ENCODE assay signal across 4 cellular contexts in the genomic region with DNA sequence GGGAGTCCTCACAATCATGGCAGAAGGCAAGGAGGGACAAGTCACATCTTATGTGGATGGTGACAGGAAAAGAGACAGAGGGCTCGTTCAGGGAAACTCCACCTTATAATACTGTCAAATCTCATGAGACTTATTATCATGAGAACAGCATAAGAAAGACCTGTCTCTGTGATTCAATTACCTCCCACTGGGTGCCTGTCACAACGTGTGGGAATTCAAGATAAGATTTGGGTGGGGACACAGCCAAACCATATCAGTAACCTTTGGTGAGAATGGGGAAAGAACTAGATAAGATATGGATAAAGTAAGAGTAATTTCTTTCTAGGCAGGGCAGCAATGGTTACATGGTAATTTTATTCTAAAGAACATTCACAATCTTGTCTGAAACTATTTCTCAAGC.
"Had no signal": no experiment of that assay in that cellular context is flagged by ENCODE, and none has a peak within 500 bp of the region (broad histone marks: within the 10 kb centered on the region; RNA-seq: fewer than 3 reads in every experiment).

No MANE protein-coding gene starts in this region.

- ATAC-seq: GM23338 had no signal

- H3K4me1 Mint-ChIP-seq: GM23338 had no signal

- H3K9me3 Mint-ChIP-seq: H9 had no signal

- H3K4me2 ChIP-seq: GM23338 had no signal

- DNase-seq: H9, HCEC 1CT, IMR-90 had no signal

- H3K4me3 Mint-ChIP-seq: GM23338, H9 had no signal

- H3K27ac Mint-ChIP-seq: GM23338, H9 had no signal

- H3K4me3 ChIP-seq: GM23338 had no signal
